Comparison of ENCODE assay signal across 17 cellular contexts in the genomic region with DNA sequence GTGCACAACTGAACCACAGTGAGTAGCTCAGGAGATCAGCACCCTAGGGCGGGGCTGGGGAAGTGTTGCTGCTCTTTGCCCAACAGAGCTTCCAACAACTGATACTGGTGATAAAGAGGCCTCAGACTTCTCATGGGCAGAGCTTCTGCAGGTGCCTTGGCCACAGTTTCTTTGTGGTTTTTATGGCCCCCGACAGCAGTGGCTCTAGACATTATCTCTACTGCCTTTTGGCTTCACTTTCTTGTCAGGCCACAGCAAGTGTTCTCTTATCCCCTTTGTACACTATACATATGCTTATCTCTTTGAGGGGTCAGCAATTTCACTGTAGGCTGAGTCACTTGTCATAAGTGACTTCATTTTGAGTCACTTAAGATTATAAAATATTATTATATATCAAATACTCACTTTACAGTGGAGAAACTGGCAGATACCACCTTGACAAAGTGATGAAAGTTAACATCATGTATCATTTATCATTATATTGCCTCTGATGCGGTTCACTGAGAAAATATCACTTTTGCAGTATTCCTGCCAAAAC.
DNase-seq lines count a peak whose midpoint lies in the region; ATAC-seq and TF ChIP-seq lines count a peak whose summit lies in the region.
"Had no signal": no experiment of that assay in that cellular context is flagged by ENCODE, and none has a peak within 500 bp of the region (broad histone marks: within the 10 kb centered on the region; RNA-seq: fewer than 3 reads in every experiment).

No MANE protein-coding gene starts in this region.

- H3K4me3 ChIP-seq in Loucy (ENCODE audit: low read length, poor library complexity, severe bottlenecking) (peak overlapping the region; percentile 35), hepatocyte (no peak overlapping the region)
- H3K4me3 ChIP-seq: tibial nerve had no signal

- peak; percentile 43 for DNase-seq in hepatocyte (ENCODE audit: low spot score)
- no peak for DNase-seq in kidney tubule cell (ENCODE audit: low spot score)
- DNase-seq in HuH-7 (ENCODE audit: low spot score) = no peak
- no peak for DNase-seq in NCI-H446 treated with DMSO at 0.1 percent for 48 hours (lab: John Stamatoyannopoulos, UW)
- no peak for DNase-seq in activated CD8-positive, alpha-beta memory T cell treated with anti-CD3 and anti-CD28 coated beads, Interleukin-2, amount 50 U/mL, for 48 hours
- DNase-seq: activated CD4-positive, alpha-beta T cell treated with anti-CD3 and anti-CD28 coated beads, Interleukin-2, amount 50 U/mL, for 1 hour; activated T-cell treated with anti-CD3 and anti-CD28 coated beads, Interleukin-2, amount 50 U/mL, for 72 hours; foreskin fibroblast; mammary epithelial cell; NCI-H1694; NCI-H526; RPMI8226; T-helper 17 cell had no signal

- H3K9me2 ChIP-seq in Loucy (replicated peaks; ENCODE audit: low read depth, low read length) = no peaks in the 10 kb centered on the region
- H3K9me2 ChIP-seq in hepatocyte (replicated peaks; ENCODE audit: insufficient read depth) = no peaks in the 10 kb centered on the region

- H3K9ac ChIP-seq in Loucy (ENCODE audit: low read depth, low read length, poor library complexity, severe bottlenecking) = peak overlapping the region; percentile 60

- H3F3A ChIP-seq in Loucy (ENCODE audit: low read depth) = peaks cover 17% of the 10 kb centered on the region; the same call in 1 of the 2 replicates

- ATAC-seq in GM18907 (IDR thresholded peaks at IDR 0.05; ENCODE audit: unreplicated experiment) = peak; percentile 78
- ATAC-seq in HG02798 (IDR thresholded peaks at IDR 0.05; ENCODE audit: poor library complexity, unreplicated experiment) = peak; percentile 84
- ATAC-seq: activated T-cell treated with anti-CD3 and anti-CD28 coated beads, Interleukin-2, amount 50 U/mL, for 72 hours; T-helper 17 cell had no signal

- H3K9me3 ChIP-seq in Loucy (ENCODE audit: insufficient read depth, low read depth, low read length) (peaks cover 5% of the 10 kb centered on the region; the same call in 1 of the 2 replicates), hepatocyte (ENCODE audit: low read depth) (no peaks in the 10 kb centered on the region)
- H3K9me3 ChIP-seq: tibial nerve had no signal

- no peaks in the 10 kb centered on the region for H3K27me3 ChIP-seq in Loucy (ENCODE audit: insufficient read depth, low read length, poor library complexity, severe bottlenecking)
- H3K27me3 ChIP-seq in hepatocyte = no peaks in the 10 kb centered on the region
- H3K27me3 ChIP-seq: tibial nerve had no signal

- H3K79me2 ChIP-seq in Loucy (ENCODE audit: insufficient read depth, low read length) = no peaks in the 10 kb centered on the region
- no peaks in the 10 kb centered on the region for H3K79me2 ChIP-seq in hepatocyte

- 51% methylated on average over 3 of the region's 3 CpGs for WGBS in hepatocyte (ENCODE audit: low lambda C conversion rate, missing lambda C conversion rate)

- no peaks in the 10 kb centered on the region for H4K20me1 ChIP-seq in Loucy (ENCODE audit: insufficient read depth, low read length, poor library complexity, severe bottlenecking)
- no peaks in the 10 kb centered on the region for H4K20me1 ChIP-seq in hepatocyte (ENCODE audit: insufficient read depth, poor library complexity, severe bottlenecking)

- H3K4me2 ChIP-seq in Loucy (ENCODE audit: low read depth, low read length, poor library complexity, severe bottlenecking) (peak overlapping the region; percentile 70), hepatocyte (no peak overlapping the region)

- TF ChIP-seq CTCF in Loucy (conservative IDR thresholded peaks at IDR 0.05; ENCODE audit: low read length) = no peak
- no peak for TF ChIP-seq CTCF in hepatocyte (IDR thresholded peaks at IDR 0.05; ENCODE audit: poor library complexity)

- no peaks in the 10 kb centered on the region for H3K36me3 ChIP-seq in Loucy (ENCODE audit: insufficient read depth, low read length)
- no peaks in the 10 kb centered on the region for H3K36me3 ChIP-seq in hepatocyte (replicated peaks; ENCODE audit: insufficient read depth, low read depth)
- H3K36me3 ChIP-seq: tibial nerve had no signal

- H3K4me1 ChIP-seq in Loucy (ENCODE audit: insufficient read depth, low read length, poor library complexity, severe bottlenecking) = peaks cover 51% of the 10 kb centered on the region
- H3K4me1 ChIP-seq in hepatocyte (ENCODE audit: insufficient read depth) = no peaks in the 10 kb centered on the region
- H3K4me1 ChIP-seq: tibial nerve had no signal

- H3K27ac ChIP-seq in hepatocyte = peak overlapping the region; percentile 25
- H3K27ac ChIP-seq: tibial nerve had no signal

- no peak overlapping the region for H2AFZ ChIP-seq in Loucy (ENCODE audit: low read length)
- H2AFZ ChIP-seq in hepatocyte = no peak overlapping the region
